Comparison of ENCODE assay signal across 14 cellular contexts in genomic region chr22:49968831-49969661, GRCh38. TPM values are rescaled to one million over a fixed set of nuclear protein-coding genes. Genes with fewer than 3 reads are reported as not detected.
DNase-seq lines count a peak whose midpoint lies in the region; ATAC-seq lines count a peak whose summit lies in the region.
"Had no signal": no experiment of that assay in that cellular context is flagged by ENCODE, and none has a peak within 500 bp of the region (broad histone marks: within the 10 kb centered on the region; RNA-seq: fewer than 3 reads in every experiment).

No MANE protein-coding gene starts in this region.

- intact Hi-C loops in dendritic cell treated with granulocyte-macrophage colony-stimulating factor and Interleukin-4, amounts not matched to agents 40 ng/mL and 50 ng/mL, for 4 days (cut with micrococcal nuclease): no loop called here
- intact Hi-C loops in aorta (cut with DNase I): loop anchor here (5.0 to 10.0 kb wide), 2 partner anchors 48 to 236 kb away; partner anchors contain the start of gene SELENOO (in 1 of the 2)

- no peaks in the 10 kb centered on the region for H3K27me3 Mint-ChIP-seq in dendritic cell treated with granulocyte-macrophage colony-stimulating factor and Interleukin-4, amounts not matched to agents 40 ng/mL and 50 ng/mL, for 4 days
- H3K27me3 Mint-ChIP-seq in naive B cell: peaks cover 0 to 3% (median 0%) of the 10 kb centered on the region in 3 donors
- H3K27me3 Mint-ChIP-seq: activated naive CD8-positive, alpha-beta T cell had no signal

- peaks cover 68% of the 10 kb centered on the region for H3K4me1 Mint-ChIP-seq in dendritic cell treated with granulocyte-macrophage colony-stimulating factor and Interleukin-4, amounts not matched to agents 40 ng/mL and 50 ng/mL, for 4 days (ENCODE audit: low read depth)
- peaks cover 27 to 49% (median 36%) of the 10 kb centered on the region in 3 donors for H3K4me1 Mint-ChIP-seq in naive B cell

- H3K27me3 ChIP-seq in aorta (ENCODE audit: control insufficient read depth in 1 of 2, insufficient read depth in 2 of 2, low read length in 1 of 2): no peaks in the 10 kb centered on the region

- no peak overlapping the region for H3K27ac ChIP-seq in aorta (ENCODE audit: low read depth in 1 of 2, low read length in 2 of 2)
- H3K27ac ChIP-seq: HL-60 had no signal

- H3K4me1 ChIP-seq in aorta (ENCODE audit: control insufficient read depth in 1 of 2, insufficient read depth in 2 of 2, low read length in 2 of 2): no peaks in the 10 kb centered on the region

- H3K4me3 ChIP-seq in aorta (ENCODE audit: low read length in 2 of 2): no peak overlapping the region

- H3K9me3 Mint-ChIP-seq in dendritic cell treated with granulocyte-macrophage colony-stimulating factor and Interleukin-4, amounts not matched to agents 40 ng/mL and 50 ng/mL, for 4 days: no peaks in the 10 kb centered on the region
- H3K9me3 Mint-ChIP-seq in naive B cell: no peaks in the 10 kb centered on the region

- no peak for ATAC-seq in naive B cell (ENCODE audit: low read depth in 2 of 2)
- no peak for ATAC-seq in aorta (ENCODE audit: low FRiP score)
- no peak for ATAC-seq in GM18907 (IDR thresholded peaks at IDR 0.05; ENCODE audit: unreplicated experiment)

- H3K27ac Mint-ChIP-seq in dendritic cell treated with granulocyte-macrophage colony-stimulating factor and Interleukin-4, amounts not matched to agents 40 ng/mL and 50 ng/mL, for 4 days: peak overlapping the region; percentile 97
- H3K27ac Mint-ChIP-seq in naive B cell: peak overlapping the region; percentile 16 to 91 (median 60)

- 92 to 95% methylated on average over 16 of the region's 16 CpGs for WGBS in aorta, 2 donors

- no peaks in the 10 kb centered on the region for H3K9me3 ChIP-seq in aorta (ENCODE audit: control insufficient read depth, low read length)

- no peaks in the 10 kb centered on the region for H3K36me3 ChIP-seq in aorta (ENCODE audit: control insufficient read depth in 1 of 2, insufficient read depth in 2 of 2, low read length in 1 of 2)

- no peak overlapping the region for H3K4me3 Mint-ChIP-seq in dendritic cell treated with granulocyte-macrophage colony-stimulating factor and Interleukin-4, amounts not matched to agents 40 ng/mL and 50 ng/mL, for 4 days
- H3K4me3 Mint-ChIP-seq in naive B cell: peak overlapping the region in 2 of 8 donors; percentile 16 to 97

- DNase-seq in stimulated activated CD4-positive, alpha-beta T cell treated with anti-CD3 and anti-CD28 coated beads, Interleukin-4, amount 100 ng/mL, for 24 hours: peak; percentile 9
- DNase-seq in stimulated activated CD4-positive, alpha-beta T cell treated with anti-CD3 and anti-CD28 coated beads, Interleukin-2, amount 100 ng/mL, for 24 hours: no peak
- DNase-seq in naive B cell (peak; percentile 20), aorta (peak; percentile 48 to 73), NCI-H1417 (lab: John Stamatoyannopoulos, UW) (no peak), DMS 273 treated with DMSO at 0.1 percent for 48 hours (lab: John Stamatoyannopoulos, UW) (no peak)
- DNase-seq: NCI-H1417 treated with DMSO at 0.1 percent for 48 hours; stimulated activated CD4-positive, alpha-beta T cell treated with anti-CD3 and anti-CD28 coated beads, Interleukin-12 subunit alpha, Interleukin-12 subunit beta, amount 100 ng/mL, for 4 hours had no signal

- H3K36me3 Mint-ChIP-seq in dendritic cell treated with granulocyte-macrophage colony-stimulating factor and Interleukin-4, amounts not matched to agents 40 ng/mL and 50 ng/mL, for 4 days (ENCODE audit: low read depth): peaks cover 28% of the 10 kb centered on the region
- no peaks in the 10 kb centered on the region for H3K36me3 Mint-ChIP-seq in naive B cell
- H3K36me3 Mint-ChIP-seq: activated naive CD8-positive, alpha-beta T cell had no signal

RNA-seq across cellular contexts. Expression of gene PIM3, which starts 8.5 kb away (rescaled TPM):
- polyA plus RNA-seq in naive B cell (ENCODE audit: low read depth in 6 of 6) (10 to 100 TPM; 46.7 to 60.7 (median 55.0) TPM), aorta (10 to 100 TPM; 11.0 to 16.0 TPM)
- 10 to 100 TPM; 41.4 to 74.9 TPM for total RNA-seq in aorta

RNA-seq across cellular contexts. Expression of gene IL17REL, which starts 43.5 kb away (rescaled TPM):
- polyA plus RNA-seq in naive B cell (ENCODE audit: low read depth in 6 of 6) (not detected), aorta (under 1 TPM in 1 of 2 donors, not detected in 1; 0.05 TPM)
- not detected for total RNA-seq in aorta
- total RNA-seq: epithelial cell of proximal tubule, lower leg skin had no signal

RNA-seq across cellular contexts. Expression of gene CRELD2, which starts 50.6 kb away (rescaled TPM):
- polyA plus RNA-seq in naive B cell (ENCODE audit: low read depth in 6 of 6) (10 to 100 TPM; 21.9 to 33.8 (median 28.0) TPM), aorta (10 to 100 TPM; 12.6 to 43.5 TPM)
- 10 to 100 TPM; 31.2 to 41.6 TPM for total RNA-seq in aorta

RNA-seq across cellular contexts. Expression of gene ALG12, which starts 50.8 kb away (rescaled TPM):
- 10 to 100 TPM; 10.1 to 17.5 (median 13.0) TPM for polyA plus RNA-seq in naive B cell (ENCODE audit: low read depth in 6 of 6)
- total RNA-seq in aorta: 10 to 100 TPM; 13.7 to 18.7 TPM
- polyA plus RNA-seq in aorta: 10 to 100 TPM in 1 of 2 donors, 1 to 10 TPM in 1; 3.0 to 13.4 TPM

Comparison
In these comparisons a context has a peak if more than half of its experiments do, and no peak if none do; other contexts are left out.
1. DNase-seq: peak in stimulated activated CD4-positive, alpha-beta T cell treated with anti-CD3 and anti-CD28 coated beads, Interleukin-4, amount 100 ng/mL, for 24 hours (single experiment), naive B cell (single experiment) and aorta (2 of 2); none in stimulated activated CD4-positive, alpha-beta T cell treated with anti-CD3 and anti-CD28 coated beads, Interleukin-2, amount 100 ng/mL, for 24 hours (0 of 2), NCI-H1417 (0 of 3) and DMS 273 treated with DMSO at 0.1 percent for 48 hours (single experiment).